5 cellular contexts compared by ENCODE assay signal in the genomic region with DNA sequence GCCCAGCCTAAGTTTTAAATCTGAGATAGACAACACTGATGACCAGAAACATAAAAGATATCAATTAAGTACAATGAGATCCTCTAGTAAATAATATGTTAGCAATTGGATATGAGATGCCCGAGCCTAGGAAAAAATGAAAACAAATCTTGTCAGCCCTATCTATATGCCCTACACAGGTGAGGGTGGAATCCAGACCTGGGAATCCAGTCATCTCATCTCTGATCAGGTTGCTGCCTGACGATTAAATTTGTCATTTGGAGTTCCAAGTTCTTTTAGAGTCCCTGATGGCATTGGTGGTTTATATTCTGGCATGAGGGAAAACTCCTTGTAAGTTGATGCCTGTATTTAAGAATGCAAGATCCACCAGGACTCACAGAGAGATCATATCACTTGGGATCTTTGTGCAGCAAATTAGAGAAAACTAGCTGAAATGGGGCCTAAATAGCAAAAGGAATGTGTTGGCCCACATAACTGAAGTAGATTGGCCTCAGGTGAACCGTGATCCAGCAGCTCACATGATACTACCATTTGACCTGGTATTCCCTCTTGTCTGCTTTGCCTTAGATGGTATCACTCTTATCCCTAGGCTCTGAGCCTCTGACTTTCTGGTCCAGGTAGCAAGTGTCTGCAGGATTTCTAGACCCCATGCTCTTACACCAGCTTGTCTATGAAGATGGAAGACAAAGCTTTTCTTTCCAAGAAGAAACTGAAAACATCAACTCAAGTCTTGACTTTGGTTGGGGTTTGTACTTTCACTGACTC. TPM values are rescaled to one million over a fixed set of nuclear protein-coding genes. Genes with fewer than 3 reads are reported as not detected.
"Had no signal": no experiment of that assay in that cellular context is flagged by ENCODE, and none has a peak within 500 bp of the region (broad histone marks: within the 10 kb centered on the region; RNA-seq: fewer than 3 reads in every experiment).

No MANE protein-coding gene starts in this region.

RNA-seq across cellular contexts. Expression of a gene that starts 48.2 kb away (rescaled TPM):
- total RNA-seq: naive thymus-derived CD8-positive, alpha-beta T cell; natural killer cell treated with Interleukin-12 subunit alpha and Interleukin-12 subunit beta and Interleukin-15 and Interleukin-18, amount 100 ng/mL, for 72 hours; osteocyte had no signal
- polyA plus RNA-seq: naive thymus-derived CD4-positive, alpha-beta T cell; naive thymus-derived CD8-positive, alpha-beta T cell; neural cell had no signal
